In genomic region chr2:94725543-94725942, GRCh38 we compare ENCODE assay signal across 21 cellular contexts.
"Had no signal": no experiment of that assay in that cellular context is flagged by ENCODE, and none has a peak within 500 bp of the region (broad histone marks: within the 10 kb centered on the region; RNA-seq: fewer than 3 reads in every experiment).

No MANE protein-coding gene starts in this region.

- H3K27me3 ChIP-seq: esophagus squamous epithelium, gastrocnemius medialis, heart right ventricle, left lung had no signal

- H3K27ac ChIP-seq: coronary artery, dorsolateral prefrontal cortex, esophagus squamous epithelium, gastrocnemius medialis, heart right ventricle, left lung had no signal

- H3K36me3 ChIP-seq: esophagus squamous epithelium, gastrocnemius medialis, heart right ventricle, left lung had no signal

- H3K4me3 ChIP-seq: coronary artery, dorsolateral prefrontal cortex, esophagus squamous epithelium, gastrocnemius medialis, heart right ventricle, left lung, lung had no signal

- H3K9me3 ChIP-seq: esophagus squamous epithelium, gastrocnemius medialis, heart right ventricle, left lung had no signal

- H3K4me1 ChIP-seq: esophagus squamous epithelium, gastrocnemius medialis, heart right ventricle, left lung had no signal

- DNase-seq: dermis blood vessel endothelial cell; dorsolateral prefrontal cortex; effector CD4-positive, alpha-beta T cell; effector memory CD4-positive, alpha-beta T cell; esophagus squamous epithelium; foreskin fibroblast; foreskin melanocyte; gastrocnemius medialis; glutamatergic neuron; head of caudate nucleus; heart right ventricle; hippocampal formation; left cardiac atrium; left ventricle myocardium superior; mammary epithelial cell; mesendoderm; midbrain; naive thymus-derived CD4-positive, alpha-beta T cell had no signal

- ATAC-seq: gastrocnemius medialis; heart right ventricle; left cardiac atrium; left lung; left ventricle myocardium superior; naive thymus-derived CD4-positive, alpha-beta T cell had no signal
